Comparison of ENCODE assay signal across 8 cellular contexts in genomic region chr11:66546368-66546965, GRCh38. TPM values are rescaled to one million over a fixed set of nuclear protein-coding genes. Genes with fewer than 3 reads are reported as not detected.
A peak's percentile ranks its signal among the peaks of the same experiment; 100 is the strongest.
DNase-seq lines count a peak whose midpoint lies in the region; ATAC-seq and TF ChIP-seq lines count a peak whose summit lies in the region.

Gene ACTN3 (plus strand): TSS chr11:66546903. CDS start chr11:66546938, 35 bp downstream.

- H3K4me3 ChIP-seq in AG04450 (ENCODE audit: low read depth, low read length) (peak within 1 kb of the TSS; percentile 70), ascending aorta (peak within 1 kb of the TSS; percentile 80 to 92), subcutaneous abdominal adipose tissue (ENCODE audit: low read depth in 1 of 5, low read length in 5 of 5) (peak within 1 kb of the TSS; percentile 70 to 90 (median 78))

- DNase-seq in AG04450 (ENCODE audit: low read depth, low spot score): no peak
- DNase-seq in ascending aorta (ENCODE audit: low spot score in 2 of 2): peak in 1 of 2 donors; percentile 76
- DNase-seq in iris pigment epithelial cell (ENCODE audit: low read depth): peak; percentile 31
- no peak for DNase-seq in posterior vena cava (ENCODE audit: low spot score)

- POLR2A ChIA-PET in AG04450 (lab: Yijun Ruan, JAX): interaction anchor here (0.6 to 2.2 kb wide), 14 partner anchors 10 to 132 kb away, joined by 3 to 17 read pairs (median 5); partner anchors contain the start of genes BBS1, CCDC87, CCS and CTSF

- CTCF ChIA-PET in AG04450 (lab: Charles Lee): interaction anchor here (2.6 kb wide), 1 partner anchor 132 kb away, joined by 10 read pairs; the partner anchor contains the start of gene RBM4B

- no peak within 1 kb of the TSS for H3K27ac ChIP-seq in AG04450 (ENCODE audit: low read depth, low read length)
- H3K27ac ChIP-seq in ascending aorta: peak within 1 kb of the TSS; percentile 64
- H3K27ac ChIP-seq in subcutaneous abdominal adipose tissue (ENCODE audit: low read depth, low read length): peak within 1 kb of the TSS; percentile 60

- peaks cover 3 to 4% of the 10 kb centered on the region in 2 donors for H3K36me3 ChIP-seq in ascending aorta
- peaks cover 0 to 23% (median 20%) of the 10 kb centered on the region in 5 donors for H3K36me3 ChIP-seq in subcutaneous abdominal adipose tissue (ENCODE audit: control insufficient read depth in 5 of 5, insufficient read depth in 5 of 5, low read length in 5 of 5)

- no peaks in the 10 kb centered on the region; the same call in 1 of the 2 replicates for H3K9me3 ChIP-seq in AG04450 (ENCODE audit: control insufficient read depth, insufficient read depth, low read length)
- H3K9me3 ChIP-seq in ascending aorta: no peaks in the 10 kb centered on the region
- H3K9me3 ChIP-seq in subcutaneous abdominal adipose tissue (ENCODE audit: control insufficient read depth in 5 of 5, low read length in 5 of 5): no peaks in the 10 kb centered on the region

- peak within 1 kb of the TSS in 4 of 5 donors; percentile 83 to 87 (median 84) for H3K9ac ChIP-seq in subcutaneous abdominal adipose tissue (ENCODE audit: low read length in 5 of 5)

- H3K4me1 ChIP-seq in ascending aorta (peaks cover 3 to 20% of the 10 kb centered on the region in 2 donors), subcutaneous abdominal adipose tissue (ENCODE audit: control insufficient read depth in 5 of 5, insufficient read depth in 5 of 5, low read length in 5 of 5) (peaks cover 0 to 39% (median 33%) of the 10 kb centered on the region in 5 donors)

- H3K27me3 ChIP-seq in AG04450 (ENCODE audit: control insufficient read depth, insufficient read depth, low read length) (peaks cover 13% of the 10 kb centered on the region), ascending aorta (no peaks in the 10 kb centered on the region), subcutaneous abdominal adipose tissue (ENCODE audit: control insufficient read depth in 5 of 5, insufficient read depth in 4 of 5, low read length in 5 of 5) (no peaks in the 10 kb centered on the region)

- intact Hi-C loops in ascending aorta (cut with DNase I): loop anchor here (1.0 kb wide), 4 partner anchors 22 to 132 kb away; partner anchors contain the start of genes CTSF and DPP3
- intact Hi-C loops in posterior vena cava (cut with DNase I): no loop called here

- peak; percentile 11 for ATAC-seq in HG02840 (IDR thresholded peaks at IDR 0.05; ENCODE audit: low FRiP score, unreplicated experiment)
- no peak for ATAC-seq in HG03108 (IDR thresholded peaks at IDR 0.05; ENCODE audit: unreplicated experiment)
- ATAC-seq in HG03196 (IDR thresholded peaks at IDR 0.05; ENCODE audit: unreplicated experiment): no peak

- TF ChIP-seq CTCF in AG04450 (IDR thresholded peaks at IDR 0.05; ENCODE audit: low read depth, low read length): no peak
- no peak for TF ChIP-seq CTCF in ascending aorta (IDR thresholded peaks at IDR 0.05)

RNA-seq across cellular contexts. Expression of gene ACTN3, which starts in this region (rescaled TPM):
- 0.11 TPM in 2 replicates for polyA plus RNA-seq in AG04450 (2011; rRNA removed)
- 0.09 and 0.46 TPM in 2 replicates for polyA minus RNA-seq in AG04450 (2011; rRNA and poly(A)+ RNA removed)
- total RNA-seq in ascending aorta: not detected
- under 1 TPM; 0.14 to 0.51 TPM for total RNA-seq in posterior vena cava
